Comparison of ENCODE assay signal across 27 cellular contexts in genomic region chr3:191873741-191874140, GRCh38.
"Had no signal": no experiment of that assay in that cellular context is flagged by ENCODE, and none has a peak within 500 bp of the region (broad histone marks: within the 10 kb centered on the region; RNA-seq: fewer than 3 reads in every experiment).

No MANE protein-coding gene starts in this region.

- ATAC-seq: foreskin keratinocyte; gastroesophageal sphincter; heart left ventricle; left lobe of liver; mucosa of descending colon; natural killer cell treated with Interleukin-12 subunit alpha and Interleukin-12 subunit beta and Interleukin-15 and Interleukin-18, amount 100 ng/mL, for 72 hours; right cardiac atrium; stimulated activated memory B cell treated with anti-CD40 and anti-IgM and Interleukin-4, amounts not matched to agents 10 μg/mL and 1 μg/mL and 100 μg/mL, for 72 hours; stimulated activated naive CD8-positive, alpha-beta T cell treated with anti-CD3 and anti-CD28 coated beads, Interleukin-15, Interleukin-2, amounts not matched to agents 100 U/mL and 50 U/mL, for 24 hours had no signal

- H3K4me2 ChIP-seq: hepatocyte had no signal

- H3K4me1 ChIP-seq: colonic mucosa, esophagus muscularis mucosa, foreskin keratinocyte, gastroesophageal sphincter, heart left ventricle, prostate gland, spleen, testis, tibial nerve, upper lobe of left lung had no signal

- H3K27ac ChIP-seq: colonic mucosa, esophagus muscularis mucosa, foreskin keratinocyte, gastroesophageal sphincter, heart left ventricle, hepatocyte, prostate gland, skin epidermis, spleen, testis, tibial nerve, upper lobe of left lung had no signal

- H3K9me3 ChIP-seq: colonic mucosa, esophagus muscularis mucosa, gastroesophageal sphincter, heart left ventricle, mucosa of descending colon, prostate gland, spleen, testis, tibial nerve, upper lobe of left lung had no signal

- H2AFZ ChIP-seq: hepatocyte had no signal

- FAIRE-seq: endothelial cell of umbilical vein, kidney, urothelium cell line had no signal

- DNase-seq: colonic mucosa; effector CD8-positive, alpha-beta T cell; foreskin keratinocyte; heart left ventricle; kidney; mucosa of descending colon; naive B cell; nucleus accumbens; right cardiac atrium; spleen; stimulated activated CD4-positive, alpha-beta T cell treated with anti-CD3 and anti-CD28 coated beads, Interleukin-4, amount 100 ng/mL, for 4 hours; stimulated activated naive CD8-positive, alpha-beta T cell treated with anti-CD3 and anti-CD28 coated beads, Interleukin-15, Interleukin-2, amounts not matched to agents 100 U/mL and 50 U/mL, for 24 hours; substantia nigra; testis; upper lobe of left lung had no signal

- H3K79me2 ChIP-seq: hepatocyte had no signal

- H3K4me3 ChIP-seq: colonic mucosa, esophagus muscularis mucosa, gastroesophageal sphincter, heart left ventricle, hepatocyte, lung, mucosa of descending colon, prostate gland, skin epidermis, spleen, testis, tibial nerve, upper lobe of left lung had no signal

- H3K27me3 ChIP-seq: colonic mucosa, esophagus muscularis mucosa, foreskin keratinocyte, gastroesophageal sphincter, heart left ventricle, hepatocyte, spleen, testis, tibial nerve, upper lobe of left lung had no signal

- H3K36me3 ChIP-seq: colonic mucosa, esophagus muscularis mucosa, gastroesophageal sphincter, heart left ventricle, prostate gland, spleen, tibial nerve, upper lobe of left lung had no signal
